9 cellular contexts compared by ENCODE assay signal in the genomic region with DNA sequence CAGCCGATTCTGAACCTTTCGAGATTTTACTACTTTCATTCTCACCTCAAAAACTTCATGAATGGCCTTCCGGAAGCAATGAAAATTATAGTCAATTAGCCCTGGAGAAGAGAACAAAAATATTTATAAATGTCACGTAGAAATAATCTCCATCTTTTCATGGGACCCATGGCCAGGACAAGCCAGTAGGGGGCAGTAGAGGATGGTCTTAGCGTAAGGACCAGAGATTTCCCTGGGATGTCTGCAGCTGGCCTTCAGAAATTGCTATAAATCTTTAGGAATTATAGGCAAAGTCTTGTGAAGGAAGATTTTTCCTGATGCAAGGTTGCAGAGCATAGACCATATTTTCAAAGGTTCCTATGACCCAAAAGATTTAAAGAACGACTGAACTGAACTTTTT. TPM values are rescaled to one million over a fixed set of nuclear protein-coding genes. Genes with fewer than 3 reads are reported as not detected.
A peak's percentile ranks its signal among the peaks of the same experiment; 100 is the strongest.
DNase-seq lines count a peak whose midpoint lies in the region; ATAC-seq, FAIRE-seq and TF ChIP-seq lines count a peak whose summit lies in the region.
"Had no signal": no experiment of that assay in that cellular context is flagged by ENCODE, and none has a peak within 500 bp of the region (broad histone marks: within the 10 kb centered on the region; RNA-seq: fewer than 3 reads in every experiment).

No MANE protein-coding gene starts in this region.

- no peaks in the 10 kb centered on the region for H4K20me1 ChIP-seq in OCI-LY1 (ENCODE audit: insufficient read depth, low read length)

- intact Hi-C loops in activated T-helper 2 cell treated with anti-CD3 and anti-CD28 coated beads, Interferon-gamma antibody, Interleukin-2, Interleukin-4, amounts not matched to agents 10 μg/mL and 5 μg/mL and 100 μg/mL, durations not matched to agents 14 hours and 24 hours and 36 hours (cut with micrococcal nuclease) = loop anchor here (1.0 to 5.0 kb wide), 3 partner anchors 86 to 242 kb away; no protein-coding TSS in a partner anchor
- intact Hi-C loops in pancreas (cut with DNase I) = no loop called here

- H3K9me3 ChIP-seq in OCI-LY1 (ENCODE audit: low read length) (no peaks in the 10 kb centered on the region), pancreas (no peaks in the 10 kb centered on the region)

- H3K79me2 ChIP-seq in OCI-LY1 (ENCODE audit: insufficient read depth, low read length) = no peaks in the 10 kb centered on the region

- H3K4me3 ChIP-seq in OCI-LY1 (ENCODE audit: low read depth, low read length, poor library complexity, severe bottlenecking) (peak overlapping the region; percentile 7), pancreas (no peak overlapping the region)

- H3K27me3 ChIP-seq in OCI-LY1 (ENCODE audit: insufficient read depth, low read length) (no peaks in the 10 kb centered on the region), foreskin keratinocyte (peaks cover 3% of the 10 kb centered on the region), pancreas (no peaks in the 10 kb centered on the region)

- no peaks in the 10 kb centered on the region for H3K9me2 ChIP-seq in OCI-LY1 (ENCODE audit: low read depth, low read length)

- no peak overlapping the region for H3K27ac Mint-ChIP-seq in activated T-helper 2 cell treated with anti-CD3 and anti-CD28 coated beads, Interferon-gamma antibody, Interleukin-2, Interleukin-4, amounts not matched to agents 10 μg/mL and 5 μg/mL and 100 μg/mL, durations not matched to agents 14 hours and 24 hours and 36 hours
- H3K27ac Mint-ChIP-seq: natural killer cell treated with Interleukin-12 subunit alpha and Interleukin-12 subunit beta and Interleukin-15 and Interleukin-18, amount 100 ng/mL, for 72 hours had no signal

- H3K4me1 Mint-ChIP-seq in activated T-helper 2 cell treated with anti-CD3 and anti-CD28 coated beads, Interferon-gamma antibody, Interleukin-2, Interleukin-4, amounts not matched to agents 10 μg/mL and 5 μg/mL and 100 μg/mL, durations not matched to agents 14 hours and 24 hours and 36 hours (ENCODE audit: low read depth) = peaks cover 27% of the 10 kb centered on the region

- no peaks in the 10 kb centered on the region for H3K36me3 ChIP-seq in OCI-LY1 (ENCODE audit: insufficient read depth, low read length)
- no peaks in the 10 kb centered on the region for H3K36me3 ChIP-seq in pancreas

- peak overlapping the region; percentile 45 for H3K4me2 ChIP-seq in OCI-LY1 (ENCODE audit: low read length)

- H3F3A ChIP-seq in OCI-LY1 (ENCODE audit: insufficient read depth, low read length) = no peaks in the 10 kb centered on the region

- H3K27me3 Mint-ChIP-seq in activated T-helper 2 cell treated with anti-CD3 and anti-CD28 coated beads, Interferon-gamma antibody, Interleukin-2, Interleukin-4, amounts not matched to agents 10 μg/mL and 5 μg/mL and 100 μg/mL, durations not matched to agents 14 hours and 24 hours and 36 hours (ENCODE audit: low read depth) = no peaks in the 10 kb centered on the region

- H2AFZ ChIP-seq in OCI-LY1 (ENCODE audit: low read length) = peak overlapping the region; percentile 52; the same call in 1 of the 2 replicates

- peak; percentile 76 for TF ChIP-seq CTCF in AG09319 (IDR thresholded peaks at IDR 0.05; ENCODE audit: low read depth, low read length)
- peak; percentile 92 for TF ChIP-seq CTCF in OCI-LY1 (IDR thresholded peaks at IDR 0.05; ENCODE audit: low read length)
- TF ChIP-seq CTCF in foreskin keratinocyte (conservative IDR thresholded peaks at IDR 0.05) = peak; percentile 83
- TF ChIP-seq CTCF in pancreas (IDR thresholded peaks at IDR 0.05) = peak; percentile 66 to 77 (median 70)

- DNase-seq in AG09319 (ENCODE audit: extremely low read depth, low read depth) (no peak), GM19239 (ENCODE audit: insufficient read length, low spot score) (no peak), foreskin keratinocyte (no peak), pancreas (peak in 5 of 6 donors; percentile 40 to 72 (median 62))
- peak; percentile 29 for DNase-seq in activated T-helper 2 cell treated with anti-CD3 and anti-CD28 coated beads, Interferon-gamma antibody, Interleukin-2, Interleukin-4, amounts not matched to agents 10 μg/mL and 5 μg/mL and 100 μg/mL, durations not matched to agents 14 hours and 24 hours and 36 hours (ENCODE audit: low spot score)

- ATAC-seq in foreskin keratinocyte (peak; percentile 36), pancreas (peak; percentile 68 to 86 (median 82)), GM18909 (IDR thresholded peaks at IDR 0.05; ENCODE audit: poor library complexity, unreplicated experiment) (no peak), GM21360 (IDR thresholded peaks at IDR 0.05; ENCODE audit: unreplicated experiment) (no peak)

- H3K36me3 Mint-ChIP-seq in activated T-helper 2 cell treated with anti-CD3 and anti-CD28 coated beads, Interferon-gamma antibody, Interleukin-2, Interleukin-4, amounts not matched to agents 10 μg/mL and 5 μg/mL and 100 μg/mL, durations not matched to agents 14 hours and 24 hours and 36 hours (ENCODE audit: low read depth) = no peaks in the 10 kb centered on the region
- H3K36me3 Mint-ChIP-seq: natural killer cell treated with Interleukin-12 subunit alpha and Interleukin-12 subunit beta and Interleukin-15 and Interleukin-18, amount 100 ng/mL, for 72 hours had no signal

- no peak overlapping the region for H3K4me3 Mint-ChIP-seq in activated T-helper 2 cell treated with anti-CD3 and anti-CD28 coated beads, Interferon-gamma antibody, Interleukin-2, Interleukin-4, amounts not matched to agents 10 μg/mL and 5 μg/mL and 100 μg/mL, durations not matched to agents 14 hours and 24 hours and 36 hours (ENCODE audit: low read depth)
- H3K4me3 Mint-ChIP-seq: natural killer cell treated with Interleukin-12 subunit alpha and Interleukin-12 subunit beta and Interleukin-15 and Interleukin-18, amount 100 ng/mL, for 72 hours had no signal

- FAIRE-seq in GM19239 (lab: Jason Lieb, UNC) = peak; percentile 92
- FAIRE-seq in pancreas (lab: Jason Lieb, UNC) = no peak

- 21 to 33% methylated on average over 6 of the region's 6 CpGs for WGBS in pancreas, 2 donors

- H3K4me1 ChIP-seq in OCI-LY1 (ENCODE audit: insufficient read depth, low read length, severe bottlenecking) (peaks cover 76% of the 10 kb centered on the region), foreskin keratinocyte (no peaks in the 10 kb centered on the region), pancreas (peaks cover 0 to 4% (median 0%) of the 10 kb centered on the region in 3 donors)

- H3K27ac ChIP-seq in OCI-LY1 (ENCODE audit: low read depth, low read length, poor library complexity, severe bottlenecking) (peak overlapping the region; percentile 62), foreskin keratinocyte (no peak overlapping the region), pancreas (no peak overlapping the region)

- H3K9ac ChIP-seq in OCI-LY1 (ENCODE audit: low read length) = peak overlapping the region; percentile 10; the same call in 1 of the 2 replicates

- H3K9me3 Mint-ChIP-seq in activated T-helper 2 cell treated with anti-CD3 and anti-CD28 coated beads, Interferon-gamma antibody, Interleukin-2, Interleukin-4, amounts not matched to agents 10 μg/mL and 5 μg/mL and 100 μg/mL, durations not matched to agents 14 hours and 24 hours and 36 hours = no peaks in the 10 kb centered on the region
- H3K9me3 Mint-ChIP-seq: natural killer cell treated with Interleukin-12 subunit alpha and Interleukin-12 subunit beta and Interleukin-15 and Interleukin-18, amount 100 ng/mL, for 72 hours had no signal

RNA-seq across cellular contexts. Expression of a gene that starts 15.6 kb away (rescaled TPM):
- 34.4 and 34.8 TPM in 2 replicates for total RNA-seq in activated T-helper 2 cell treated with anti-CD3 and anti-CD28 coated beads, Interferon-gamma antibody, Interleukin-2, Interleukin-4, amounts not matched to agents 10 μg/mL and 5 μg/mL and 100 μg/mL, durations not matched to agents 14 hours and 24 hours and 36 hours
- total RNA-seq in foreskin keratinocyte (26.4 and 27.5 TPM in 2 replicates), pancreas (10 to 100 TPM; 22.0 to 33.7 (median 29.9) TPM)
- polyA plus RNA-seq in foreskin keratinocyte (14.0 and 14.9 TPM in 2 replicates), pancreas (10 to 100 TPM; 15.0 to 18.7 TPM)

RNA-seq across cellular contexts. Expression of a gene that starts 44.0 kb away (rescaled TPM):
- 6.3 and 7.2 TPM in 2 replicates for total RNA-seq in activated T-helper 2 cell treated with anti-CD3 and anti-CD28 coated beads, Interferon-gamma antibody, Interleukin-2, Interleukin-4, amounts not matched to agents 10 μg/mL and 5 μg/mL and 100 μg/mL, durations not matched to agents 14 hours and 24 hours and 36 hours
- total RNA-seq in foreskin keratinocyte (0.04 and 0.14 TPM in 2 replicates), pancreas (10 to 100 TPM in 4 of 6 donors, 1 to 10 TPM in 2; 7.6 to 15.4 (median 12.1) TPM)
- polyA plus RNA-seq in foreskin keratinocyte (0.04 and 0.08 TPM in 2 replicates), pancreas (1 to 10 TPM; 2.8 to 6.2 TPM)

RNA-seq across cellular contexts. Expression of a gene that starts 53.0 kb away (rescaled TPM):
- total RNA-seq in activated T-helper 2 cell treated with anti-CD3 and anti-CD28 coated beads, Interferon-gamma antibody, Interleukin-2, Interleukin-4, amounts not matched to agents 10 μg/mL and 5 μg/mL and 100 μg/mL, durations not matched to agents 14 hours and 24 hours and 36 hours = 0.34 and 0.78 TPM in 2 replicates
- total RNA-seq in foreskin keratinocyte = not detected in 2 replicates
- not detected in 2 replicates for polyA plus RNA-seq in foreskin keratinocyte
- total RNA-seq in pancreas = under 1 TPM in 5 of 6 donors, not detected in 1; 0.14 to 0.75 (median 0.31) TPM
- under 1 TPM; 0.23 to 0.27 TPM for polyA plus RNA-seq in pancreas

Comparison
In these comparisons a context has a peak if more than half of its experiments do, and no peak if none do; other contexts are left out.
1. DNase-seq: peak in activated T-helper 2 cell treated with anti-CD3 and anti-CD28 coated beads, Interferon-gamma antibody, Interleukin-2, Interleukin-4, amounts not matched to agents 10 μg/mL and 5 μg/mL and 100 μg/mL, durations not matched to agents 14 hours and 24 hours and 36 hours (single experiment) and pancreas (5 of 6); none in AG09319 (single experiment), GM19239 (single experiment) and foreskin keratinocyte (0 of 2).
2. ATAC-seq: peak in foreskin keratinocyte (single experiment) and pancreas (4 of 4); none in GM18909 (single experiment) and GM21360 (single experiment).
3. Peak in every context shown above with its lines, with median percentiles within 50 percentile points of each other: CTCF ChIP-seq.